In the genomic region with DNA sequence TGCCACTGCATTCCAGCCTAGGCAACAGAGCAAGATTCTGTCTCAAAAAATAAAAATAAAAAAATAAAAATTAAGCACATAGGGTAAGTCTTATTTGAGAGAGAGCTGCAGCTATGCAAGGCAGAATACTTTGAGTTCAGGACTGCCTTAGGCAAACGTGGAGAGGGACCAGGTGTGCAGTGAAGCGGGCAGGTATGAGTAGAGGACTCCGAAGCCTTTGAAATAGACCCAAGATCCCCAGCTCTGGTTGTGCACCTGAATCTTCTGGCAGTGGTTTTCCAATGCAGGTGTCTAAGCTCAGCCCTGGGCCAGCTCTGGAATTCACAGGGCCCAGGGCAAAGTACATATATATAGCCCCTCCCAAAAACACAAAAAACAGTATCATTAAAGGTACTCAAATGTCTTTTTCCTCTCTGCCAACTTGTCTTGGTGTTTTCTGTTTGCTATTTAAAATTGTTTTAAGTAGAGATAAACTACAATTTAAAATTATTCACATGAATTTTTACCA, we compare ENCODE assay signal across 24 cellular contexts. TPM values are rescaled to one million over a fixed set of nuclear protein-coding genes. Genes with fewer than 3 reads are reported as not detected.
DNase-seq lines count a peak whose midpoint lies in the region; ATAC-seq, FAIRE-seq and TF ChIP-seq lines count a peak whose summit lies in the region.
"Had no signal": no experiment of that assay in that cellular context is flagged by ENCODE, and none has a peak within 500 bp of the region (broad histone marks: within the 10 kb centered on the region; RNA-seq: fewer than 3 reads in every experiment).

No MANE protein-coding gene starts in this region.

- H3K4me1 ChIP-seq in HepG2 (ENCODE audit: insufficient read depth, low read length) (peaks cover 24% of the 10 kb centered on the region), right lobe of liver (no peaks in the 10 kb centered on the region), H1 (replicated peaks in 1 of 4; ENCODE audit: control insufficient read depth in 3 of 4, insufficient read depth in 4 of 4, low read length in 3 of 4) (peaks cover 6 to 18% (median 7%) of the 10 kb centered on the region in 4 experiments; a peak in 6 of 7 replicates), mucosa of descending colon (ENCODE audit: low read depth) (no peaks in the 10 kb centered on the region), thyroid gland (peaks cover 3 to 11% of the 10 kb centered on the region in 2 donors), A673 (ENCODE audit: insufficient read depth, low read length, poor library complexity, severe bottlenecking) (no peaks in the 10 kb centered on the region)
- H3K4me1 ChIP-seq: BE2C had no signal

- H4K5ac ChIP-seq in H1 (ENCODE audit: insufficient read length, low read depth, low read length), result no peak overlapping the region

- 61% methylated on average over 3 of the region's 3 CpGs for WGBS in HepG2 (ENCODE audit: low lambda C conversion rate)
- whole genome bisulfite sequencing in right lobe of liver (ENCODE audit: insufficient coverage, low coverage, low lambda C conversion rate, missing lambda C conversion rate), result 27% methylated on average over 1 of the region's 3 CpGs
- WGBS in H1 (ENCODE audit: extremely low coverage in 1 of 2, insufficient coverage in 1 of 2, insufficient read length in 1 of 2, insufficient replicate concordance in 2 of 2, low coverage in 1 of 2, low lambda C conversion rate in 2 of 2, missing lambda C conversion rate in 1 of 2), 2 experiments, result 90% methylated on average over 3 of the region's 3 CpGs; no CpG with 5 or more reads in 1 of the 2 experiments
- 48 to 56% methylated on average over 3 of the region's 3 CpGs for WGBS in thyroid gland, 2 donors

- ATAC-seq in HepG2, result peak; percentile 53; the same call in 1 of the 3 replicates
- no peak for ATAC-seq in right lobe of liver
- ATAC-seq in mucosa of descending colon, result peak; percentile 76
- ATAC-seq in GM18520 (IDR thresholded peaks at IDR 0.05; ENCODE audit: unreplicated experiment), result no peak
- no peak for ATAC-seq in GM21367 (IDR thresholded peaks at IDR 0.05; ENCODE audit: unreplicated experiment)
- ATAC-seq: A549 had no signal

- no peak overlapping the region for H2BK15ac ChIP-seq in H1 (ENCODE audit: low read length)

- DNase-seq in HepG2 (ENCODE audit: low spot score) (no peak), right lobe of liver (no peak), H1 (ENCODE audit: low read depth in 1 of 2, low spot score in 2 of 2) (no peak), mucosa of descending colon (no peak), thyroid gland (peak; percentile 71 to 77), A673 (ENCODE audit: low spot score) (no peak)
- DNase-seq: ACHN; BE2C; C1 segment of cervical spinal cord; Calu3; CD4-positive, alpha-beta memory T cell; CD4-positive, CD25-positive, alpha-beta regulatory T cell; CD8-positive, alpha-beta memory T cell; COR-L47; DMS79 treated with DMSO at 0.1 percent for 48 hours; GF-D8 had no signal

- H2AK5ac ChIP-seq in H1 (ENCODE audit: low read depth, low read length), result no peak overlapping the region

- H3K14ac ChIP-seq in H1 (ENCODE audit: insufficient read length), result no peak overlapping the region

- H2AFZ ChIP-seq in HepG2 (ENCODE audit: low read length) (no peak overlapping the region), H1 (ENCODE audit: low read length) (no peak overlapping the region)

- H2BK20ac ChIP-seq in H1 (ENCODE audit: low read length), result peak overlapping the region; percentile 35; the same call in 1 of the 2 replicates

- H2BK5ac ChIP-seq in H1 (ENCODE audit: low read depth, low read length), result no peak overlapping the region

- TF ChIP-seq POLR2A in HepG2 (IDR thresholded peaks at IDR 0.05; ENCODE audit: insufficient read depth in 1 of 2, low read depth in 2 of 2, low read length in 2 of 2), result no peak
- TF ChIP-seq POLR2A in right lobe of liver (IDR thresholded peaks at IDR 0.05), result no peak
- TF ChIP-seq POLR2A in H1 (IDR thresholded peaks at IDR 0.05; ENCODE audit: control extremely low read depth in 1 of 2, low read depth in 2 of 2, low read length in 2 of 2), result no peak
- TF ChIP-seq POLR2A in thyroid gland (IDR thresholded peaks at IDR 0.05), result no peak

- H4K8ac ChIP-seq in H1 (ENCODE audit: extremely low read depth, insufficient read depth, low read length), result no peak overlapping the region

- no peak overlapping the region for H4K91ac ChIP-seq in H1 (replicated peaks; ENCODE audit: insufficient read length, low read length)

- H3K9me3 ChIP-seq in HepG2 (ENCODE audit: low read length), result no peaks in the 10 kb centered on the region
- H3K9me3 ChIP-seq in right lobe of liver, result no peaks in the 10 kb centered on the region
- no peaks in the 10 kb centered on the region for H3K9me3 ChIP-seq in H1 (ENCODE audit: insufficient read depth in 2 of 2, low read depth in 1 of 2, low read length in 1 of 2)
- H3K9me3 ChIP-seq in mucosa of descending colon, result no peaks in the 10 kb centered on the region
- no peaks in the 10 kb centered on the region for H3K9me3 ChIP-seq in thyroid gland
- H3K9me3 ChIP-seq in A673 (ENCODE audit: low read depth, low read length, poor library complexity, severe bottlenecking), result no peaks in the 10 kb centered on the region
- H3K9me3 ChIP-seq: A549, BE2C had no signal

- TF ChIP-seq CTCF in HepG2 (CRISPR knock-in tag; IDR thresholded peaks at IDR 0.05) (no peak), right lobe of liver (IDR thresholded peaks at IDR 0.05) (no peak), H1 (IDR thresholded peaks at IDR 0.05; ENCODE audit: control extremely low read depth in 1 of 3, insufficient read depth in 1 of 3, low read depth in 1 of 3, low read length in 3 of 3) (no peak), mucosa of descending colon (IDR thresholded peaks at IDR 0.05) (no peak), thyroid gland (IDR thresholded peaks at IDR 0.05) (no peak), A673 (conservative IDR thresholded peaks at IDR 0.05; ENCODE audit: low read depth, low read length) (no peak)

- H3K27ac ChIP-seq in HepG2 (ENCODE audit: extremely low read length, insufficient read depth, low read length), result no peak overlapping the region
- H3K27ac ChIP-seq in right lobe of liver, result no peak overlapping the region
- no peak overlapping the region for H3K27ac ChIP-seq in H1 (ENCODE audit: low read depth, low read length)
- no peak overlapping the region for H3K27ac ChIP-seq in thyroid gland
- H3K27ac ChIP-seq in A673 (ENCODE audit: low read depth, low read length, poor library complexity, severe bottlenecking), result no peak overlapping the region
- H3K27ac ChIP-seq: 22Rv1, A549, BLaER1 had no signal

- FAIRE-seq in HepG2 (lab: Jason Lieb, UNC), result no peak
- FAIRE-seq in H1 (lab: Jason Lieb, UNC), result no peak
- FAIRE-seq: A549, D721Med, G401.6, GM12891 had no signal

- CTCF ChIA-PET in HepG2 (lab: Yijun Ruan, JAX; ENCODE audit: low intra/inter-chr PET ratio, low total read pairs), result no interaction called here
- CTCF ChIA-PET in H1 (lab: Charles Lee; ENCODE audit: partially characterized antibody), result interaction anchor here (0.8 to 1.7 kb wide), 9 partner anchors 9 to 239 kb away, joined by 3 to 8 read pairs (median 6); no protein-coding TSS in a partner anchor
- CTCF ChIA-PET in A673 (lab: Charles Lee), result no interaction called here

- H3K79me2 ChIP-seq in HepG2 (ENCODE audit: insufficient read depth, low read length) (no peaks in the 10 kb centered on the region), H1 (ENCODE audit: control insufficient read depth in 1 of 2, insufficient read depth in 2 of 2, low read length in 2 of 2) (no peaks in the 10 kb centered on the region)

- H3K23me2 ChIP-seq in H1 (ENCODE audit: low read depth, low read length), result 0 out of 2 replicates have a peak, but pooled peaks cover 2% of the 10 kb centered on the region

- no peak overlapping the region for H3K23ac ChIP-seq in H1 (ENCODE audit: insufficient read length)

- H3K18ac ChIP-seq in H1 (ENCODE audit: extremely low read depth, low read length), result no peak overlapping the region

- intact Hi-C loops in HepG2 (cut with micrococcal nuclease; ENCODE audit: unreplicated experiment) (no loop called here), right lobe of liver (cut with DNase I) (no loop called here), mucosa of descending colon (cut with DNase I, micrococcal nuclease) (no loop called here), thyroid gland (cut with DNase I) (loop anchor here (10.0 kb wide), 1 partner anchor 104 kb away; no protein-coding TSS in a partner anchor), A673 (cut with micrococcal nuclease; ENCODE audit: unreplicated experiment) (no loop called here)

- no peaks in the 10 kb centered on the region for H3K79me1 ChIP-seq in H1 (ENCODE audit: low read depth, low read length)

- H3K9ac ChIP-seq in HepG2 (ENCODE audit: insufficient read depth, low read depth, low read length) (no peak overlapping the region), H1 (replicated peaks in 1 of 4; ENCODE audit: extremely low read depth in 1 of 4, low read depth in 3 of 4, low read length in 3 of 4) (no peak overlapping the region)
- H3K9ac ChIP-seq: BLaER1 had no signal

- POLR2A ChIA-PET in HepG2 (lab: Yijun Ruan, JAX) (no interaction called here), H1 (lab: Charles Lee; ENCODE audit: partially characterized antibody) (interaction anchor here (0.8 to 1.4 kb wide), 3 partner anchors 8 to 114 kb away, joined by 3 to 6 read pairs (median 4); no protein-coding TSS in a partner anchor), A673 (lab: Charles Lee; ENCODE audit: low non-redundant PET) (interaction anchor here (0.7 kb wide), 1 partner anchor 27 kb away, joined by 3 read pairs; no protein-coding TSS in a partner anchor)

- BruUV-seq in HepG2 (replicated peaks; lab: Mats Ljungman, UMichigan), result no TSS peak
- BruUV-seq in A673 (replicated peaks; lab: Mats Ljungman, UMichigan), result no TSS peak

- H3K4ac ChIP-seq in H1 (replicated peaks; ENCODE audit: insufficient read length, low read depth, low read length), result no peak overlapping the region

- H4K20me1 ChIP-seq in HepG2 (ENCODE audit: insufficient read depth, low read length) (no peaks in the 10 kb centered on the region), H1 (replicated peaks in 1 of 2; ENCODE audit: control insufficient read depth in 1 of 2, insufficient read depth in 2 of 2, low read length in 2 of 2) (no peaks in the 10 kb centered on the region)
- H4K20me1 ChIP-seq: BLaER1 had no signal

- TF ChIP-seq RAD21 in HepG2 (CRISPR knock-in tag; IDR thresholded peaks at IDR 0.05) (no peak), H1 (IDR thresholded peaks at IDR 0.05 in 1 of 2, conservative IDR thresholded peaks at IDR 0.05 in 1 of 2; ENCODE audit: low read depth in 2 of 2, low read length in 2 of 2) (no peak)

- H3K36me3 ChIP-seq in HepG2 (replicated peaks in 1 of 2; ENCODE audit: control insufficient read depth in 1 of 2, insufficient read depth in 2 of 2, low read length in 2 of 2) (no peaks in the 10 kb centered on the region), right lobe of liver (no peaks in the 10 kb centered on the region), H1 (ENCODE audit: control insufficient read depth in 2 of 4, insufficient read depth in 4 of 4, low read length in 3 of 4) (no peaks in the 10 kb centered on the region), mucosa of descending colon (ENCODE audit: low read depth) (no peaks in the 10 kb centered on the region), thyroid gland (no peaks in the 10 kb centered on the region), A673 (ENCODE audit: insufficient read depth, low read length, poor library complexity, severe bottlenecking) (no peaks in the 10 kb centered on the region)
- H3K36me3 ChIP-seq: BE2C, BLaER1 had no signal

- in situ Hi-C loops in HepG2 (cut with HindIII; ENCODE audit: extremely low pct_ligation_motif_present, low pct_unique_long_range_greater_than_20kb), result loop anchor here (25.0 kb wide), 1 partner anchor 409 kb away; no protein-coding TSS in a partner anchor

- no peak overlapping the region for H2BK12ac ChIP-seq in H1 (ENCODE audit: low read depth, low read length)

- H2BK120ac ChIP-seq in H1 (replicated peaks; ENCODE audit: low read depth, low read length), result no peak overlapping the region

- H3K27me3 ChIP-seq in HepG2 (ENCODE audit: control insufficient read depth in 1 of 2, insufficient read depth in 2 of 2, low read length in 2 of 2), result no peaks in the 10 kb centered on the region
- no peaks in the 10 kb centered on the region for H3K27me3 ChIP-seq in right lobe of liver
- H3K27me3 ChIP-seq in H1 (replicated peaks in 1 of 4; ENCODE audit: control insufficient read depth in 3 of 4, extremely low read depth in 1 of 4, insufficient read depth in 3 of 4, low read length in 3 of 4), result no peaks in the 10 kb centered on the region
- H3K27me3 ChIP-seq in thyroid gland, result no peaks in the 10 kb centered on the region
- H3K27me3 ChIP-seq in A673 (replicated peaks; ENCODE audit: insufficient read depth, low read depth, low read length, poor library complexity), result no peaks in the 10 kb centered on the region
- H3K27me3 ChIP-seq: BE2C, BLaER1 had no signal

- H3K4me3 ChIP-seq in HepG2 (replicated peaks in 1 of 3; ENCODE audit: insufficient read depth in 1 of 3, low read depth in 2 of 3, low read length in 3 of 3), result no peak overlapping the region
- H3K4me3 ChIP-seq in right lobe of liver, result no peak overlapping the region
- H3K4me3 ChIP-seq in H1 (ENCODE audit: extremely low read depth in 1 of 4, insufficient read depth in 2 of 4, low read depth in 3 of 4, low read length in 4 of 4), result no peak overlapping the region
- H3K4me3 ChIP-seq in mucosa of descending colon, result no peak overlapping the region
- H3K4me3 ChIP-seq in thyroid gland (replicated peaks in 1 of 3), result no peak overlapping the region
- H3K4me3 ChIP-seq in A673 (ENCODE audit: low read depth, low read length, poor library complexity, severe bottlenecking), result no peak overlapping the region
- H3K4me3 ChIP-seq: A549, BLaER1 had no signal

- TF ChIP-seq EP300 in HepG2 (IDR thresholded peaks at IDR 0.05; ENCODE audit: low read depth in 2 of 2, low read length in 2 of 2) (no peak), HepG2 (CRISPR knock-in tag; IDR thresholded peaks at IDR 0.05; ENCODE audit: borderline replicate concordance) (no peak), H1 (IDR thresholded peaks at IDR 0.05; ENCODE audit: borderline replicate concordance in 1 of 2, low read depth in 2 of 2, low read length in 2 of 2) (no peak)

- H3K56ac ChIP-seq in H1 (replicated peaks; ENCODE audit: insufficient read length, low read depth, low read length), result no peak overlapping the region

- H3K4me2 ChIP-seq in HepG2 (ENCODE audit: low read depth, low read length) (no peak overlapping the region), H1 (ENCODE audit: insufficient read depth in 1 of 2, low read depth in 2 of 2, low read length in 2 of 2) (no peak overlapping the region)
- H3K4me2 ChIP-seq: A549, BLaER1 had no signal

RNA-seq across cellular contexts. Expression of a gene that starts 21.2 kb away (rescaled TPM):
- total RNA-seq in HepG2 (2016; rRNA removed; fragmentation: Illumina TruSeq; extraction: Trizol) (44.0 and 50.0 TPM in 2 replicates), right lobe of liver (10 to 100 TPM; 11.3 to 41.4 (median 22.3) TPM), mucosa of descending colon (10 to 100 TPM; 37.1 to 67.2 (median 59.1) TPM), thyroid gland (10 to 100 TPM; 46.4 to 62.3 (median 52.3) TPM), A673 (2021) (86.9 and 98.3 TPM in 2 replicates)
- total RNA-seq in HepG2 (2016; cell fraction: cytosol; rRNA removed; fragmentation: Illumina TruSeq; extraction: Trizol; ENCODE audit: low read depth), result 15.3 and 17.9 TPM in 2 replicates
- total RNA-seq in HepG2 (2016; cell fraction: insoluble cytoplasmic fraction; rRNA removed; fragmentation: Illumina TruSeq; extraction: Trizol), result 39.7 and 48.5 TPM in 2 replicates
- total RNA-seq in HepG2 (2016; cell fraction: membrane; rRNA removed; fragmentation: Illumina TruSeq; extraction: Trizol), result 31.9 and 33.8 TPM in 2 replicates
- total RNA-seq in HepG2 (2016; cell fraction: nucleus; rRNA removed; fragmentation: Illumina TruSeq; extraction: Trizol), result 48.5 and 49.4 TPM in 2 replicates
- polyA plus RNA-seq in HepG2 (2011; rRNA removed) (76.1 and 76.3 TPM in 2 replicates), H1 (2011; rRNA removed) (256 and 288 TPM in 2 replicates)
- polyA plus RNA-seq in HepG2 (2011; cell fraction: cytosol; rRNA removed), result 82.7 and 83.0 TPM in 2 replicates
- 170 and 172 TPM in 2 replicates for polyA plus RNA-seq in HepG2 (2011; cell fraction: nucleus; rRNA removed)
- 35.4 and 51.3 TPM in 2 replicates for polyA plus RNA-seq in HepG2 (2012)
- 8.5 and 8.6 TPM in 2 replicates for polyA plus RNA-seq in HepG2 (2016; cell fraction: cytosol; fragmentation: Illumina TruSeq; extraction: Trizol; ENCODE audit: low read depth)
- polyA plus RNA-seq in HepG2 (2016; cell fraction: insoluble cytoplasmic fraction; fragmentation: Illumina TruSeq; extraction: Trizol; ENCODE audit: low read depth), result 37.9 and 44.1 TPM in 2 replicates
- 16.3 and 18.7 TPM in 2 replicates for polyA plus RNA-seq in HepG2 (2016; cell fraction: membrane; fragmentation: Illumina TruSeq; extraction: Trizol; ENCODE audit: low read depth)
- 82.0 and 82.8 TPM in 2 replicates for polyA plus RNA-seq in HepG2 (2016; cell fraction: nucleus; fragmentation: Illumina TruSeq; extraction: Trizol; ENCODE audit: insufficient read depth, low read depth)
- polyA minus RNA-seq in HepG2 (2011; rRNA and poly(A)+ RNA removed; ENCODE audit: low replicate concordance), result 89.5 and 113 TPM in 2 replicates
- polyA minus RNA-seq in HepG2 (2011; cell fraction: cytosol; rRNA and poly(A)+ RNA removed), result 43.2 and 45.1 TPM in 2 replicates
- 66.8 and 68.0 TPM in 2 replicates for polyA minus RNA-seq in HepG2 (2011; cell fraction: nucleus; rRNA and poly(A)+ RNA removed)
- total RNA-seq in H1 (2021; fragmentation: NEBNext Ultra II Directional; extraction: Animal tissue kit (Norgen Biotek cat#: 25700)), result 259 and 262 TPM in 2 replicates
- 274 TPM for polyA plus RNA-seq in H1 (2011; cell fraction: cytosol; rRNA removed)
- 280 TPM for polyA plus RNA-seq in H1 (2011; cell fraction: nucleus; rRNA removed)
- polyA plus RNA-seq in H1 (2012, experiment 1 of 2), result 212 to 243 TPM (median 229 TPM) in 4 replicates
- polyA plus RNA-seq in H1 (2012, experiment 2 of 2), result 150 TPM
- 190 TPM for polyA plus RNA-seq in H1 (2013, experiment 1 of 2)
- 187 TPM for polyA plus RNA-seq in H1 (2013, experiment 2 of 2)
- polyA minus RNA-seq in H1 (2011; rRNA and poly(A)+ RNA removed), result 288 and 445 TPM in 2 replicates
- 110 TPM for polyA minus RNA-seq in H1 (2011; cell fraction: cytosol; rRNA and poly(A)+ RNA removed)
- polyA minus RNA-seq in H1 (2011; cell fraction: nucleus; rRNA and poly(A)+ RNA removed), result 155 TPM

Comparison
In these comparisons a context has a peak if more than half of its experiments do, and no peak if none do; other contexts are left out.
1. ATAC-seq: peak in HepG2 (single experiment) and mucosa of descending colon (single experiment); none in right lobe of liver (0 of 4), GM18520 (single experiment) and GM21367 (single experiment).
2. DNase-seq: peak in thyroid gland (2 of 2); none in HepG2 (single experiment), right lobe of liver (0 of 3), H1 (0 of 2), mucosa of descending colon (0 of 3) and A673 (single experiment).